8 cellular contexts compared by ENCODE assay signal in the genomic region with DNA sequence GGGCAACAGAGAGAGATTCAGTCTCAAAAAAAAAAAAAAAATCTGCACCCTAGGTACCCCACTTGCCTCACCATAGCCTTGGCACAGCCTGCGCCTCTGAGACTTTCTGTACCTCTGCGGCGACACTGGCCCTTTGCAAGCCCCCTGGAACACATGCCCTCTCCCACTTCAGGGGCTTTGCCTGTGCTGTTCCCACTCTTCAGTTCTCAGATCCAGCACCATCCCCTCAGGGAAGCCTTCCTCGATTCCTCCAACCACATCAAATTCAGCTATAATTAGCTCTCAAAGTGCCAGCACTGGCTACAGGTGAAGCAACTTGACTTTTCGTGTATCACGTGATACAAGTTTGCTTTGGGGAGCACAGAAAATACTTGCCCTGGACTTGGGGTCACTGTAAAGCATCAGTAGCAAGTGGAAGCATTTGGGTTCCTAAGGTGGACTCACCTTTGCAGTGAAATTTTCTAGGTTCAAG. TPM values are rescaled to one million over a fixed set of nuclear protein-coding genes. Genes with fewer than 3 reads are reported as not detected.
DNase-seq lines count a peak whose midpoint lies in the region; ATAC-seq and TF ChIP-seq lines count a peak whose summit lies in the region.

No MANE protein-coding gene starts in this region.

- H3K4me3 ChIP-seq in brain microvascular endothelial cell (ENCODE audit: low read depth, low read length) = peak overlapping the region; percentile 64
- peak overlapping the region; percentile 53 for H3K4me3 ChIP-seq in mesodermal cell (ENCODE audit: extremely low read depth, insufficient read depth, low read length, poor library complexity, severe bottlenecking)
- H3K4me3 ChIP-seq in vagina = peak overlapping the region; percentile 39 to 46

- H3K9me3 ChIP-seq in mesodermal cell (ENCODE audit: control insufficient read depth, low read length) (no peaks in the 10 kb centered on the region), vagina (no peaks in the 10 kb centered on the region)

- TF ChIP-seq CTCF in brain microvascular endothelial cell (IDR thresholded peaks at IDR 0.05; ENCODE audit: low read depth, low read length, missing control alignments) (no peak), vagina (IDR thresholded peaks at IDR 0.05) (no peak)

- WGBS in mesodermal cell (ENCODE audit: insufficient coverage in 2 of 2), 2 experiments = 80 to 86% methylated on average over 5 to 6 of the region's 6 CpGs

- H3K36me3 ChIP-seq in brain microvascular endothelial cell (replicated peaks) (peaks cover 3% of the 10 kb centered on the region), mesodermal cell (ENCODE audit: control insufficient read depth, insufficient read depth, low read length) (peaks cover 11% of the 10 kb centered on the region), vagina (no peaks in the 10 kb centered on the region)

- H3K27ac ChIP-seq in brain microvascular endothelial cell (peak overlapping the region; percentile 43), mesodermal cell (ENCODE audit: low read depth, low read length, severe bottlenecking) (no peak overlapping the region), vagina (peak overlapping the region; percentile 52)

- intact Hi-C loops in cardiac septum (cut with DNase I) (no loop called here), left cardiac atrium (cut with DNase I) (no loop called here), vagina (cut with DNase I) (no loop called here)

- no peak for ATAC-seq in left cardiac atrium
- no peak for ATAC-seq in GM19351 (IDR thresholded peaks at IDR 0.05; ENCODE audit: unreplicated experiment)
- ATAC-seq in GM18502 (IDR thresholded peaks at IDR 0.05; ENCODE audit: poor library complexity, unreplicated experiment) = no peak

- H3K4me1 ChIP-seq in mesodermal cell (ENCODE audit: control insufficient read depth, insufficient read depth, low read length, poor library complexity, severe bottlenecking) = peaks cover 27% of the 10 kb centered on the region
- peaks cover 53% of the 10 kb centered on the region for H3K4me1 ChIP-seq in vagina

- H3K27me3 ChIP-seq in brain microvascular endothelial cell (replicated peaks) (no peaks in the 10 kb centered on the region), vagina (no peaks in the 10 kb centered on the region)

- in situ Hi-C loops in brain microvascular endothelial cell (cut with HindIII; ENCODE audit: low pct_ligation_motif_present, low sequenced_read_pairs) = no loop called here

- TF ChIP-seq POLR2A in vagina (IDR thresholded peaks at IDR 0.05) = no peak

- DNase-seq in cardiac septum (ENCODE audit: low spot score) = peak; percentile 62
- DNase-seq in left cardiac atrium = no peak
- no peak for DNase-seq in brain microvascular endothelial cell
- DNase-seq in vagina (ENCODE audit: extremely low spot score in 2 of 2) = no peak
- no peak for DNase-seq in dermis blood vessel endothelial cell

RNA-seq across cellular contexts. Expression of gene UBE2V1, which starts 2.1 kb away (rescaled TPM):
- total RNA-seq in cardiac septum (70.3 TPM), left cardiac atrium (100 to 1,000 TPM in 1 of 2 donors, 10 to 100 TPM in 1; 77.4 to 109 TPM), vagina (74.2 TPM), dermis blood vessel endothelial cell (33.5 and 62.6 TPM in 2 replicates)
- 144 TPM for polyA plus RNA-seq in mesodermal cell (2013, experiment 1 of 2)
- 165 TPM for polyA plus RNA-seq in mesodermal cell (2013, experiment 2 of 2)

RNA-seq across cellular contexts. Expression of gene PEDS1, which starts 38.4 kb away (rescaled TPM):
- total RNA-seq in cardiac septum = 15.2 TPM
- 10 to 100 TPM; 17.7 to 21.8 TPM for total RNA-seq in left cardiac atrium
- 40.5 TPM for polyA plus RNA-seq in mesodermal cell (2013, experiment 1 of 2)
- polyA plus RNA-seq in mesodermal cell (2013, experiment 2 of 2) = 35.7 TPM
- 25.5 TPM for total RNA-seq in vagina
- 17.2 and 20.8 TPM in 2 replicates for total RNA-seq in dermis blood vessel endothelial cell
